Comparison of ENCODE assay signal across 1 cellular context in the genomic region with DNA sequence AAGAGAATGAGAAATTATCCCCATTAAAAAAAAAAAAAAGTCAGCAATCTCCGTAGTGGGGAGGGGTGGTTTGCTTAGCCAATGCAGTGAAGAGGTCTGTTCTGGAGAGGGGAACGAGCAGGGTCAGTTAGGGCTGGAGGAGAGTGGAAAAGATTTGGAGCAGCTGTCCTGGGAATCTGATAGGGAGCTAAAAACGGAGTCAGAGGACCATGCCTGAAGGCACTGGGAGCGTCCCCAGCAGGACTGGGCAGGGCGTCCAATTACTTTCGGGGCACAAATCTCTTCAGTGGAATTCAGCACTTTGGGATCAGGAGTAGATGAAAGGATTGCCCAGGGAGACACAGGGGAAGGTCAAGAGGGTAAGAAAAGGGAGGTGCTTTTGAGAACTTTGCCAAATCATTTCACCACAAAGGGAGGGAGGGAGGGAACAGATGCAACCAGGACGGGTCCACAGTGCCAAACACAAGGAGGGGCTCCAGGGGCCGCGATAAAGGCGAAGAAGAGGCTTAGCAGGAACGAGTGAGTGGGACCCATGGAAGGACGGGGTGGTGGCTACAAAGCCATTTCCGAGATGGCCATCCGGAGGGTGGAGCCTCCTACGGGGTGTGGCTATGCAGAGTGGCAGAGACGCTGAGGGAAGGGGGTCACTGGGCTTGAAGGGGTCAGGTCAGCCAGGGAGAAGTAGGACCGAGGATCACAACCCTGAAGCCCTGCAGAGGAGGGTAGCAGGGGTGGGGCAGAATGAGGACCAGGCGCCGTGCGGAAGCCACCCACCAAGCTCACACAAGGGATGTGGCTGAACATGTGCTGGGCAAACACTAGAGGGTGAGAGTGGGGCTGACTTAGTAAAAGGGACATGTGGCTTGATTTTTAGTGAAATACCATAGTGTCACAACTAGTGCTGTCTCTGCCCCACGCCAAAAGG.
TF ChIP-seq lines count a peak whose summit lies in the region.

No MANE protein-coding gene starts in this region.

TF ChIP-seq in K562, 482 proteins besides CTCF, POLR2A, EP300 and RAD21 (continued from another document and continues in another):
- no peak for TF ChIP-seq ARID3A (IDR thresholded peaks at IDR 0.05; ENCODE audit: borderline replicate concordance, low read depth, low read length)
- no peak for TF ChIP-seq FOSL1 (tag; conservative IDR thresholded peaks at IDR 0.05)
- peak; percentile 76 for TF ChIP-seq ZBTB33 (CRISPR knock-in tag; IDR thresholded peaks at IDR 0.05)
- no peak for TF ChIP-seq PHTF2 (CRISPR knock-in tag; IDR thresholded peaks at IDR 0.05)
- TF ChIP-seq HNRNPK (IDR thresholded peaks at IDR 0.05; ENCODE audit: low read depth, low read length, poor library complexity, severe bottlenecking), result no peak
- no peak for TF ChIP-seq ID3 (CRISPR knock-in tag; IDR thresholded peaks at IDR 0.05)
- TF ChIP-seq ID3 (tag; IDR thresholded peaks at IDR 0.05), result no peak
- peak; percentile 49; the same call in 1 of the 2 replicates for TF ChIP-seq DEAF1 (CRISPR knock-in tag; IDR thresholded peaks at IDR 0.05)
- TF ChIP-seq, protein P1, sequence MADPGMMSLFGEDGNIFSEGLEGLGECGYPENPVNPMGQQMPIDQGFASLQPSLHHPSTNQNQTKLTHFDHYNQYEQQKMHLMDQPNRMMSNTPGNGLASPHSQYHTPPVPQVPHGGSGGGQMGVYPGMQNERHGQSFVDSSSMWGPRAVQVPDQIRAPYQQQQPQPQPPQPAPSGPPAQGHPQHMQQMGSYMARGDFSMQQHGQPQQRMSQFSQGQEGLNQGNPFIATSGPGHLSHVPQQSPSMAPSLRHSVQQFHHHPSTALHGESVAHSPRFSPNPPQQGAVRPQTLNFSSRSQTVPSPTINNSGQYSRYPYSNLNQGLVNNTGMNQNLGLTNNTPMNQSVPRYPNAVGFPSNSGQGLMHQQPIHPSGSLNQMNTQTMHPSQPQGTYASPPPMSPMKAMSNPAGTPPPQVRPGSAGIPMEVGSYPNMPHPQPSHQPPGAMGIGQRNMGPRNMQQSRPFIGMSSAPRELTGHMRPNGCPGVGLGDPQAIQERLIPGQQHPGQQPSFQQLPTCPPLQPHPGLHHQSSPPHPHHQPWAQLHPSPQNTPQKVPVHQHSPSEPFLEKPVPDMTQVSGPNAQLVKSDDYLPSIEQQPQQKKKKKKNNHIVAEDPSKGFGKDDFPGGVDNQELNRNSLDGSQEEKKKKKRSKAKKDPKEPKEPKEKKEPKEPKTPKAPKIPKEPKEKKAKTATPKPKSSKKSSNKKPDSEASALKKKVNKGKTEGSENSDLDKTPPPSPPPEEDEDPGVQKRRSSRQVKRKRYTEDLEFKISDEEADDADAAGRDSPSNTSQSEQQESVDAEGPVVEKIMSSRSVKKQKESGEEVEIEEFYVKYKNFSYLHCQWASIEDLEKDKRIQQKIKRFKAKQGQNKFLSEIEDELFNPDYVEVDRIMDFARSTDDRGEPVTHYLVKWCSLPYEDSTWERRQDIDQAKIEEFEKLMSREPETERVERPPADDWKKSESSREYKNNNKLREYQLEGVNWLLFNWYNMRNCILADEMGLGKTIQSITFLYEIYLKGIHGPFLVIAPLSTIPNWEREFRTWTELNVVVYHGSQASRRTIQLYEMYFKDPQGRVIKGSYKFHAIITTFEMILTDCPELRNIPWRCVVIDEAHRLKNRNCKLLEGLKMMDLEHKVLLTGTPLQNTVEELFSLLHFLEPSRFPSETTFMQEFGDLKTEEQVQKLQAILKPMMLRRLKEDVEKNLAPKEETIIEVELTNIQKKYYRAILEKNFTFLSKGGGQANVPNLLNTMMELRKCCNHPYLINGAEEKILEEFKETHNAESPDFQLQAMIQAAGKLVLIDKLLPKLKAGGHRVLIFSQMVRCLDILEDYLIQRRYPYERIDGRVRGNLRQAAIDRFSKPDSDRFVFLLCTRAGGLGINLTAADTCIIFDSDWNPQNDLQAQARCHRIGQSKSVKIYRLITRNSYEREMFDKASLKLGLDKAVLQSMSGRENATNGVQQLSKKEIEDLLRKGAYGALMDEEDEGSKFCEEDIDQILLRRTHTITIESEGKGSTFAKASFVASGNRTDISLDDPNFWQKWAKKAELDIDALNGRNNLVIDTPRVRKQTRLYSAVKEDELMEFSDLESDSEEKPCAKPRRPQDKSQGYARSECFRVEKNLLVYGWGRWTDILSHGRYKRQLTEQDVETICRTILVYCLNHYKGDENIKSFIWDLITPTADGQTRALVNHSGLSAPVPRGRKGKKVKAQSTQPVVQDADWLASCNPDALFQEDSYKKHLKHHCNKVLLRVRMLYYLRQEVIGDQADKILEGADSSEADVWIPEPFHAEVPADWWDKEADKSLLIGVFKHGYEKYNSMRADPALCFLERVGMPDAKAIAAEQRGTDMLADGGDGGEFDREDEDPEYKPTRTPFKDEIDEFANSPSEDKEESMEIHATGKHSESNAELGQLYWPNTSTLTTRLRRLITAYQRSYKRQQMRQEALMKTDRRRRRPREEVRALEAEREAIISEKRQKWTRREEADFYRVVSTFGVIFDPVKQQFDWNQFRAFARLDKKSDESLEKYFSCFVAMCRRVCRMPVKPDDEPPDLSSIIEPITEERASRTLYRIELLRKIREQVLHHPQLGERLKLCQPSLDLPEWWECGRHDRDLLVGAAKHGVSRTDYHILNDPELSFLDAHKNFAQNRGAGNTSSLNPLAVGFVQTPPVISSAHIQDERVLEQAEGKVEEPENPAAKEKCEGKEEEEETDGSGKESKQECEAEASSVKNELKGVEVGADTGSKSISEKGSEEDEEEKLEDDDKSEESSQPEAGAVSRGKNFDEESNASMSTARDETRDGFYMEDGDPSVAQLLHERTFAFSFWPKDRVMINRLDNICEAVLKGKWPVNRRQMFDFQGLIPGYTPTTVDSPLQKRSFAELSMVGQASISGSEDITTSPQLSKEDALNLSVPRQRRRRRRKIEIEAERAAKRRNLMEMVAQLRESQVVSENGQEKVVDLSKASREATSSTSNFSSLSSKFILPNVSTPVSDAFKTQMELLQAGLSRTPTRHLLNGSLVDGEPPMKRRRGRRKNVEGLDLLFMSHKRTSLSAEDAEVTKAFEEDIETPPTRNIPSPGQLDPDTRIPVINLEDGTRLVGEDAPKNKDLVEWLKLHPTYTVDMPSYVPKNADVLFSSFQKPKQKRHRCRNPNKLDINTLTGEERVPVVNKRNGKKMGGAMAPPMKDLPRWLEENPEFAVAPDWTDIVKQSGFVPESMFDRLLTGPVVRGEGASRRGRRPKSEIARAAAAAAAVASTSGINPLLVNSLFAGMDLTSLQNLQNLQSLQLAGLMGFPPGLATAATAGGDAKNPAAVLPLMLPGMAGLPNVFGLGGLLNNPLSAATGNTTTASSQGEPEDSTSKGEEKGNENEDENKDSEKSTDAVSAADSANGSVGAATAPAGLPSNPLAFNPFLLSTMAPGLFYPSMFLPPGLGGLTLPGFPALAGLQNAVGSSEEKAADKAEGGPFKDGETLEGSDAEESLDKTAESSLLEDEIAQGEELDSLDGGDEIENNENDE (IDR thresholded peaks at IDR 0.05; ENCODE audit: low read depth, low read length), result no peak
- no peak for TF ChIP-seq ZNF274 (IDR thresholded peaks at IDR 0.05; ENCODE audit: borderline replicate concordance, low read depth, low read length)
- TF ChIP-seq NFIX (CRISPR knock-in tag; IDR thresholded peaks at IDR 0.05; ENCODE audit: low read depth), result no peak
- peak; percentile 20 for TF ChIP-seq TBP (optimal IDR thresholded peaks at IDR 0.05; ENCODE audit: low read depth, low read length)
- TF ChIP-seq ZNF280A (IDR thresholded peaks at IDR 0.05; ENCODE audit: low read depth, partially characterized antibody), result no peak
- TF ChIP-seq TAF9B (IDR thresholded peaks at IDR 0.05; ENCODE audit: partially characterized antibody), result no peak
- TF ChIP-seq NFXL1 (CRISPR knock-in tag; IDR thresholded peaks at IDR 0.05), result no peak
- no peak for TF ChIP-seq ZNF76 (CRISPR knock-in tag; IDR thresholded peaks at IDR 0.05; ENCODE audit: borderline replicate concordance)
- TF ChIP-seq, protein P2, sequence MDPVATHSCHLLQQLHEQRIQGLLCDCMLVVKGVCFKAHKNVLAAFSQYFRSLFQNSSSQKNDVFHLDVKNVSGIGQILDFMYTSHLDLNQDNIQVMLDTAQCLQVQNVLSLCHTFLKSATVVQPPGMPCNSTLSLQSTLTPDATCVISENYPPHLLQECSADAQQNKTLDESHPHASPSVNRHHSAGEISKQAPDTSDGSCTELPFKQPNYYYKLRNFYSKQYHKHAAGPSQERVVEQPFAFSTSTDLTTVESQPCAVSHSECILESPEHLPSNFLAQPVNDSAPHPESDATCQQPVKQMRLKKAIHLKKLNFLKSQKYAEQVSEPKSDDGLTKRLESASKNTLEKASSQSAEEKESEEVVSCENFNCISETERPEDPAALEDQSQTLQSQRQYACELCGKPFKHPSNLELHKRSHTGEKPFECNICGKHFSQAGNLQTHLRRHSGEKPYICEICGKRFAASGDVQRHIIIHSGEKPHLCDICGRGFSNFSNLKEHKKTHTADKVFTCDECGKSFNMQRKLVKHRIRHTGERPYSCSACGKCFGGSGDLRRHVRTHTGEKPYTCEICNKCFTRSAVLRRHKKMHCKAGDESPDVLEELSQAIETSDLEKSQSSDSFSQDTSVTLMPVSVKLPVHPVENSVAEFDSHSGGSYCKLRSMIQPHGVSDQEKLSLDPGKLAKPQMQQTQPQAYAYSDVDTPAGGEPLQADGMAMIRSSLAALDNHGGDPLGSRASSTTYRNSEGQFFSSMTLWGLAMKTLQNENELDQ (CRISPR knock-in tag; IDR thresholded peaks at IDR 0.05; ENCODE audit: borderline replicate concordance), result no peak
- TF ChIP-seq, protein P3, sequence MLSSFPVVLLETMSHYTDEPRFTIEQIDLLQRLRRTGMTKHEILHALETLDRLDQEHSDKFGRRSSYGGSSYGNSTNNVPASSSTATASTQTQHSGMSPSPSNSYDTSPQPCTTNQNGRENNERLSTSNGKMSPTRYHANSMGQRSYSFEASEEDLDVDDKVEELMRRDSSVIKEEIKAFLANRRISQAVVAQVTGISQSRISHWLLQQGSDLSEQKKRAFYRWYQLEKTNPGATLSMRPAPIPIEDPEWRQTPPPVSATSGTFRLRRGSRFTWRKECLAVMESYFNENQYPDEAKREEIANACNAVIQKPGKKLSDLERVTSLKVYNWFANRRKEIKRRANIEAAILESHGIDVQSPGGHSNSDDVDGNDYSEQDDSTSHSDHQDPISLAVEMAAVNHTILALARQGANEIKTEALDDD (IDR thresholded peaks at IDR 0.05), result peak; percentile 31; the same call in 1 of the 2 replicates
- TF ChIP-seq SP1 (CRISPR knock-in tag; IDR thresholded peaks at IDR 0.05), result no peak
- TF ChIP-seq NBN (IDR thresholded peaks at IDR 0.05; ENCODE audit: low read depth), result no peak
- no peak for TF ChIP-seq ZNF449 (CRISPR knock-in tag; IDR thresholded peaks at IDR 0.05)
- no peak for TF ChIP-seq CCNT2 (IDR thresholded peaks at IDR 0.05; ENCODE audit: borderline replicate concordance, extremely low read depth, insufficient read length, low read depth, low read length)
